ENCODE assay signal across 26 cellular contexts in the genomic region with DNA sequence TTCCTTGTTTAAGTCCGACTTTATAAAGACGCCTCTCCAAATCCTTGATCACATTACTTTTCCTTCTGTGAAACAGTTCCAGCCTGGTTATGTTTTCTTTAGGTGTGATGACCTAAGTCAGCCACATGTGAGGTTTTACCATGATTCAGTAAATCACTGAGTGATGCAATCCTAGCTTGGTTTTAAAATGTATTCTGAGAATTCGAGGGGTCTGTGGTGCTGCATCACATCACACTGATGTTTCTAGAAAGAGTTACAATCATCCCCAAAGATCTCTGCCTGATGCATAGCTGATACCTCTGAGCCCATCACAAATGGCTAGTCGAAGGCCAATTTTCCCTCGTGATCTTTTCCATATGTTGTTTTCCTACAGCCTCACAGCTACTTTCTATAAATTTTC.
"Had no signal": no experiment of that assay in that cellular context is flagged by ENCODE, and none has a peak within 500 bp of the region (broad histone marks: within the 10 kb centered on the region; RNA-seq: fewer than 3 reads in every experiment).

No MANE protein-coding gene starts in this region.

- H3K27me3 ChIP-seq: adrenal gland, SJSA1 had no signal

- H3K27ac ChIP-seq: adrenal gland, SJSA1 had no signal

- H3K9me3 Mint-ChIP-seq: activated B cell treated with CpG ODN at 0.5 μM for 24 hours; activated CD4-positive, alpha-beta T cell treated with anti-CD3 and anti-CD28 coated beads, Interleukin-2, amount 10 ng/mL, durations not matched to agents 24 days and 14 days; activated naive CD4-positive, alpha-beta T cell treated with anti-CD3 and anti-CD28 coated beads for 36 hours; activated T-cell treated with anti-CD3 and anti-CD28 coated beads, Interleukin-2, amount 50 U/mL, for 4 hours; activated T-helper 17 cell treated with anti-CD3 and anti-CD28 coated beads, Interleukin-2, amount 50 U/mL, for 72 hours; central memory CD8-positive, alpha-beta T cell; T-helper 1 cell treated with Interleukin-12 subunit alpha and Interleukin-12 subunit beta and Interleukin-4 antibody, amounts not matched to agents 30 μg/mL and 1 μg/mL, for 36 hours had no signal

- DNase-seq: activated B cell treated with CpG ODN at 0.5 μM for 24 hours; activated CD4-positive, alpha-beta T cell treated with anti-CD3 and anti-CD28 coated beads for 1 hour; activated CD4-positive, alpha-beta T cell treated with anti-CD3 and anti-CD28 coated beads, Interleukin-2, amount 10 ng/mL, durations not matched to agents 24 days and 14 days; activated CD4-positive, alpha-beta T cell treated with anti-CD3 and anti-CD28 coated beads, Interleukin-2, amount 50 U/mL, for 48 hours; activated CD8-positive, alpha-beta memory T cell treated with anti-CD3 and anti-CD28 coated beads, Interleukin-2, amount 10 ng/mL, durations not matched to agents 7 days and 5 days; activated gamma-delta T cell; activated naive CD4-positive, alpha-beta T cell treated with anti-CD3 and anti-CD28 coated beads for 36 hours; activated T-cell treated with anti-CD3 and anti-CD28 coated beads, Interleukin-2, amount 50 U/mL, for 4 hours; adrenal gland; anterior cingulate cortex; Karpas-422; MM.1S; NCI-H1105; NCI-H1436; NCI-H1694 treated with DMSO at 0.1 percent for 48 hours; NCI-H2081; NCI-H446; NCI-H524; PC-3; SHP77; T-helper 9 cell had no signal

- H3K4me1 ChIP-seq: adrenal gland, SJSA1 had no signal

- H3K9me3 ChIP-seq: adrenal gland, SJSA1 had no signal

- H3K27ac Mint-ChIP-seq: activated B cell treated with CpG ODN at 0.5 μM for 24 hours; activated CD4-positive, alpha-beta T cell treated with anti-CD3 and anti-CD28 coated beads, Interleukin-2, amount 10 ng/mL, durations not matched to agents 24 days and 14 days; activated CD8-positive, alpha-beta memory T cell treated with anti-CD3 and anti-CD28 coated beads, Interleukin-2, amount 10 ng/mL, durations not matched to agents 7 days and 5 days; activated naive CD4-positive, alpha-beta T cell treated with anti-CD3 and anti-CD28 coated beads for 36 hours; activated naive CD8-positive, alpha-beta T cell; activated T-helper 17 cell treated with anti-CD3 and anti-CD28 coated beads, Interleukin-2, amount 50 U/mL, for 72 hours; T-helper 1 cell treated with Interleukin-12 subunit alpha and Interleukin-12 subunit beta and Interleukin-4 antibody, amounts not matched to agents 30 μg/mL and 1 μg/mL, for 36 hours had no signal

- H3K27me3 Mint-ChIP-seq: activated CD4-positive, alpha-beta T cell treated with anti-CD3 and anti-CD28 coated beads, Interleukin-2, amount 10 ng/mL, durations not matched to agents 24 days and 14 days; activated naive CD8-positive, alpha-beta T cell had no signal

- H3K36me3 ChIP-seq: adrenal gland, SJSA1 had no signal

- H3K4me1 Mint-ChIP-seq: activated B cell treated with CpG ODN at 0.5 μM for 24 hours; activated CD4-positive, alpha-beta T cell treated with anti-CD3 and anti-CD28 coated beads, Interleukin-2, amount 10 ng/mL, durations not matched to agents 24 days and 14 days; activated CD8-positive, alpha-beta memory T cell treated with anti-CD3 and anti-CD28 coated beads, Interleukin-2, amount 10 ng/mL, durations not matched to agents 7 days and 5 days; activated T-helper 17 cell treated with anti-CD3 and anti-CD28 coated beads, Interleukin-2, amount 50 U/mL, for 72 hours; central memory CD8-positive, alpha-beta T cell had no signal

- H3K4me3 Mint-ChIP-seq: activated B cell treated with CpG ODN at 0.5 μM for 24 hours; activated CD4-positive, alpha-beta T cell treated with anti-CD3 and anti-CD28 coated beads, Interleukin-2, amount 10 ng/mL, durations not matched to agents 24 days and 14 days; activated CD8-positive, alpha-beta memory T cell treated with anti-CD3 and anti-CD28 coated beads, Interleukin-2, amount 10 ng/mL, durations not matched to agents 7 days and 5 days; activated naive CD4-positive, alpha-beta T cell treated with anti-CD3 and anti-CD28 coated beads for 36 hours; activated naive CD8-positive, alpha-beta T cell; activated T-cell treated with anti-CD3 and anti-CD28 coated beads, Interleukin-2, amount 50 U/mL, for 4 hours; activated T-helper 17 cell treated with anti-CD3 and anti-CD28 coated beads, Interleukin-2, amount 50 U/mL, for 72 hours; central memory CD8-positive, alpha-beta T cell; T-helper 1 cell treated with Interleukin-12 subunit alpha and Interleukin-12 subunit beta and Interleukin-4 antibody, amounts not matched to agents 30 μg/mL and 1 μg/mL, for 36 hours had no signal

- H3K36me3 Mint-ChIP-seq: activated CD8-positive, alpha-beta memory T cell treated with anti-CD3 and anti-CD28 coated beads, Interleukin-2, amount 10 ng/mL, durations not matched to agents 7 days and 5 days; activated naive CD8-positive, alpha-beta T cell had no signal

- H3K4me3 ChIP-seq: adrenal gland, SJSA1 had no signal
